Comparison of ENCODE assay signal across 9 cellular contexts in the genomic region with DNA sequence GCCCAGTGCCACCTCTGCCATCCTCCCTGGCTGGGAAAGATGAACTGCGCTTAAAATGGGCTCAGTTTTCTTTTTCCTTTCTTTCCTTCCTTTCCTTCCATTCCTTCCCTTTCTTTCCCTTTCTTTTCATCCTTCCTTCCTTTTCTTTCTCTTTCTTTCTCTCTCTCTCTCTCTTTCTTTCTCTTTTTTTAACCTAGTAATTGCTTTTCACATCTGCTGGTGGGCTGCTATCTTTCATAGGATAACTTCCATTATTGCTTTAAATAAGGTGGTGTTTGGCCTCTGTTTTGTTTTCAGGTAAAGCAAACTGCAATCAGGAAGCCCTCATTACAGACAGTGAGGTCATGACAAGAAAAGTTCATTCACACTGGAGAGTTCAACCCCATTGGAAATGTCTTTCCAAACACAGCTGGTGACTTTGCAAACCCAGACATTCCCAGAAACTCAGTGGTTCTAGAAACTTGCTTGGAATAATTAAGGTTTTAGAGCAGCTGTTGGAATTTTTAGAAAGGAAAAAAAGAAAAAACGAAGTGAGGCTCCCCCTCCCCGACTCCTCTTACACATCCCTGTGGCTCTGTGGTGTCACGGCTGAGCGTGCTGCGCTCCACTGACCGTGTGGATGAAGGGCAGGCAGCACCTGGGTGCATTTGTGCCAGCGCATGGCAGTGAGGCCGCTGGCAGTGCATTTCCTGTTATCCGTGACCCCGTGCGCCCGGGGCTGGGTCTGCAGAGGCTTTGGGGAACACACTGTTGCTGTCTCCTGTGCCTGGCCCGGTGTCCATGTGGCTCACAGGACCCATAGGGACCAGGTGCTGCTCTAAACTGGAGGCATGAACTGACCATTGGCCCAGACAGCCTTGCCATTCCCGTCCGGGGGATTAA.
DNase-seq lines count a peak whose midpoint lies in the region; ATAC-seq and TF ChIP-seq lines count a peak whose summit lies in the region.
"Had no signal": no experiment of that assay in that cellular context is flagged by ENCODE, and none has a peak within 500 bp of the region (broad histone marks: within the 10 kb centered on the region; RNA-seq: fewer than 3 reads in every experiment).

No MANE protein-coding gene starts in this region.

- no peaks in the 10 kb centered on the region for H3K36me3 ChIP-seq in right lobe of liver
- H3K36me3 ChIP-seq in tibial nerve, result no peaks in the 10 kb centered on the region
- H3K36me3 ChIP-seq: BE2C had no signal

- WGBS in right lobe of liver (ENCODE audit: insufficient coverage, low coverage, low lambda C conversion rate, missing lambda C conversion rate), result 26% methylated on average over 4 of the region's 16 CpGs
- 63 to 74% methylated on average over 16 of the region's 16 CpGs for WGBS in tibial nerve, 2 donors

- TF ChIP-seq CTCF in right lobe of liver (IDR thresholded peaks at IDR 0.05) (no peak), tibial nerve (IDR thresholded peaks at IDR 0.05) (no peak), GM10266 (IDR thresholded peaks at IDR 0.05; ENCODE audit: control insufficient read depth, insufficient read depth, low read depth, missing control alignments) (no peak)

- H3K27ac ChIP-seq in right lobe of liver (peak overlapping the region; percentile 70 to 94 (median 92)), tibial nerve (peak overlapping the region; percentile 74 to 92 (median 87))

- H3K4me1 Mint-ChIP-seq in activated CD4-positive, alpha-beta T cell treated with anti-CD3 and anti-CD28 coated beads, Interleukin-2, amount 10 ng/mL, durations not matched to agents 7 days and 5 days, result peaks cover 81% of the 10 kb centered on the region
- peaks cover 63% of the 10 kb centered on the region for H3K4me1 Mint-ChIP-seq in activated naive CD8-positive, alpha-beta T cell treated with anti-CD3 and anti-CD28 coated beads for 36 hours

- POLR2A ChIA-PET in activated CD4-positive, alpha-beta T cell treated with anti-CD3 and anti-CD28 coated beads, Interleukin-2, amount 10 ng/mL, durations not matched to agents 7 days and 5 days (lab: Charles Lee), result interaction anchor here (0.5 to 1.0 kb wide), 2 partner anchors 12 to 47 kb away, joined by 3 to 7 read pairs; no protein-coding TSS in a partner anchor

- H3K27me3 ChIP-seq in right lobe of liver, result no peaks in the 10 kb centered on the region
- H3K27me3 ChIP-seq in tibial nerve, result no peaks in the 10 kb centered on the region
- H3K27me3 ChIP-seq: BE2C had no signal

- H3K4me1 ChIP-seq in right lobe of liver, result peaks cover 0 to 38% (median 21%) of the 10 kb centered on the region in 4 donors
- H3K4me1 ChIP-seq in tibial nerve, result peaks cover 0 to 70% (median 58%) of the 10 kb centered on the region in 4 donors
- H3K4me1 ChIP-seq: BE2C had no signal

- peak overlapping the region; percentile 97 for H3K27ac Mint-ChIP-seq in activated CD4-positive, alpha-beta T cell treated with anti-CD3 and anti-CD28 coated beads, Interleukin-2, amount 10 ng/mL, durations not matched to agents 7 days and 5 days
- H3K27ac Mint-ChIP-seq in activated naive CD8-positive, alpha-beta T cell treated with anti-CD3 and anti-CD28 coated beads for 36 hours, result peak overlapping the region; percentile 100

- H3K9me3 ChIP-seq in right lobe of liver, result no peaks in the 10 kb centered on the region
- H3K9me3 ChIP-seq in tibial nerve, result no peaks in the 10 kb centered on the region
- H3K9me3 ChIP-seq: BE2C had no signal

- H3K4me3 Mint-ChIP-seq in activated CD4-positive, alpha-beta T cell treated with anti-CD3 and anti-CD28 coated beads, Interleukin-2, amount 10 ng/mL, durations not matched to agents 7 days and 5 days, result peak overlapping the region; percentile 80
- peak overlapping the region; percentile 75 for H3K4me3 Mint-ChIP-seq in activated naive CD8-positive, alpha-beta T cell treated with anti-CD3 and anti-CD28 coated beads for 36 hours

- TF ChIP-seq POLR2A in right lobe of liver (IDR thresholded peaks at IDR 0.05) (no peak), tibial nerve (IDR thresholded peaks at IDR 0.05) (no peak)

- no peaks in the 10 kb centered on the region for H3K9me3 Mint-ChIP-seq in activated CD4-positive, alpha-beta T cell treated with anti-CD3 and anti-CD28 coated beads, Interleukin-2, amount 10 ng/mL, durations not matched to agents 7 days and 5 days
- no peaks in the 10 kb centered on the region for H3K9me3 Mint-ChIP-seq in activated naive CD8-positive, alpha-beta T cell treated with anti-CD3 and anti-CD28 coated beads for 36 hours

- ATAC-seq in right lobe of liver, result peak; percentile 17 to 58 (median 56)

- no peaks in the 10 kb centered on the region for H3K27me3 Mint-ChIP-seq in activated CD4-positive, alpha-beta T cell treated with anti-CD3 and anti-CD28 coated beads, Interleukin-2, amount 10 ng/mL, durations not matched to agents 7 days and 5 days
- H3K27me3 Mint-ChIP-seq in activated naive CD8-positive, alpha-beta T cell treated with anti-CD3 and anti-CD28 coated beads for 36 hours, result no peaks in the 10 kb centered on the region

- no peak for TF ChIP-seq EP300 in tibial nerve (IDR thresholded peaks at IDR 0.05)

- H3K4me3 ChIP-seq in right lobe of liver (no peak overlapping the region), tibial nerve (no peak overlapping the region)

- DNase-seq in activated CD4-positive, alpha-beta T cell treated with anti-CD3 and anti-CD28 coated beads, Interleukin-2, amount 10 ng/mL, durations not matched to agents 7 days and 5 days, result no peak
- no peak for DNase-seq in activated CD4-positive, alpha-beta T cell treated with anti-CD3 and anti-CD28 coated beads, Interleukin-2, amount 50 U/mL, for 1 hour
- DNase-seq in activated naive CD8-positive, alpha-beta T cell treated with anti-CD3 and anti-CD28 coated beads for 36 hours, result no peak
- peak in 2 of 3 donors; percentile 75 to 78 for DNase-seq in right lobe of liver
- no peak for DNase-seq in tibial nerve (ENCODE audit: low spot score in 2 of 2)
- no peak for DNase-seq in GM10266 (ENCODE audit: extremely low spot score)
- DNase-seq in retina, result no peak
- DNase-seq in foreskin melanocyte, result no peak

- intact Hi-C loops in right lobe of liver (cut with DNase I), result loop anchor here in 1 of 2 donors (10.0 kb wide), 1 partner anchor 79 kb away; a partner anchor contains a TSS

- H3K36me3 Mint-ChIP-seq in activated CD4-positive, alpha-beta T cell treated with anti-CD3 and anti-CD28 coated beads, Interleukin-2, amount 10 ng/mL, durations not matched to agents 7 days and 5 days (ENCODE audit: low read depth), result peaks cover 56% of the 10 kb centered on the region
- H3K36me3 Mint-ChIP-seq in activated naive CD8-positive, alpha-beta T cell treated with anti-CD3 and anti-CD28 coated beads for 36 hours, result peaks cover 23% of the 10 kb centered on the region

- CTCF ChIA-PET in activated CD4-positive, alpha-beta T cell treated with anti-CD3 and anti-CD28 coated beads, Interleukin-2, amount 10 ng/mL, durations not matched to agents 7 days and 5 days (lab: Charles Lee), result interaction anchor here (0.6 to 2.5 kb wide), 15 partner anchors 10 to 396 kb away, joined by 3 to 20 read pairs (median 4); a partner anchor contains a TSS

Comparison
In these comparisons a context has a peak if more than half of its experiments do, and no peak if none do; other contexts are left out.
1. DNase-seq: peak in right lobe of liver (2 of 3); none in activated CD4-positive, alpha-beta T cell treated with anti-CD3 and anti-CD28 coated beads, Interleukin-2, amount 10 ng/mL, durations not matched to agents 7 days and 5 days (single experiment), activated CD4-positive, alpha-beta T cell treated with anti-CD3 and anti-CD28 coated beads, Interleukin-2, amount 50 U/mL, for 1 hour (single experiment), activated naive CD8-positive, alpha-beta T cell treated with anti-CD3 and anti-CD28 coated beads for 36 hours (single experiment), tibial nerve (0 of 2), GM10266 (single experiment), retina (single experiment) and foreskin melanocyte (single experiment).